In the genomic region with DNA sequence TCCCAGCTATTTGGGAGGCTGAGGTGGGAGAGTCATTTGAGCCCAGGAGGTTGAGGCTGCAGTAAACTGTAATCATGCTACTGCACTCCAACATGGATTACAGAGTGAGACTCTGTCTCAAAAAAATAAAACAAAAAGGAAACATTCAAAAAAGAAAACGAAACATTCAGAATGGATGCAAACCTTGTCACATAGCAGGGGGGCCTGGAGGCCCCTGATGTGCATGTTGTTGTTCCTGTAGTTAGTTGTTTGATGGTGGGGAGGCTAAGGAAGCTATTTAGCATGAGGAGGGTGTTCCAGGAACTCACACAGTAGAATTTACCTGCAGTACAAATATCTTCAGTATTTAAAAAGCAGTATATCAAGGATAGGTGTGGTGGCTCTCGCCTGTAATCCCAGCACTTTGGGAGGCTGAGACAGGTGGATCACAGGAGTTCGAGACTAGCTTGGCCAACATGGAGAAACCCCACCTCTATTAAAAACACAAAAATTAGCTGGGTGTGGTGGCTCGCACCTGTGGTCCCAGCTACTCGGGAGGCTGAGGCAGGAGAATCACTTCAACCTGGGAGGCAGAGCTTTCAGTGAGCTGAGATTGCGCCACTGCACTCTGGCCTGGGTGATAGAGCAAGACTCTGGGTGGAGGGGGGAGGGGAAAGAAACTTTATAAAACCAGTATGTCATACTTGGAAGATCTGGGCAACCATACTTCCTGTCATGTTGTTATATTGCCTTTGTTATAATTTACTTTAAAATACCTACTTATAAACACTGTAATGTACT, we compare ENCODE assay signal across 1 cellular context.
TF ChIP-seq lines count a peak whose summit lies in the region.

No MANE protein-coding gene starts in this region.

TF ChIP-seq in GM23338, 12 proteins besides CTCF, POLR2A, EP300 and RAD21:
- TF ChIP-seq STAT1 (IDR thresholded peaks at IDR 0.05; ENCODE audit: unreplicated experiment) (no peak), NANOG (IDR thresholded peaks at IDR 0.05; ENCODE audit: borderline replicate concordance) (no peak), POLR2AphosphoS5 (IDR thresholded peaks at IDR 0.05; ENCODE audit: low read depth) (no peak), CREB1 (CRISPR knock-in tag; IDR thresholded peaks at IDR 0.05; ENCODE audit: low read depth) (no peak), ZNF114 (CRISPR knock-in tag; IDR thresholded peaks at IDR 0.05) (no peak), ZNF331 (CRISPR knock-in tag; IDR thresholded peaks at IDR 0.05; ENCODE audit: low read depth) (no peak), EZH2 (IDR thresholded peaks at IDR 0.05; ENCODE audit: low read depth, unreplicated experiment) (no peak)
- TF ChIP-seq, protein P1, sequence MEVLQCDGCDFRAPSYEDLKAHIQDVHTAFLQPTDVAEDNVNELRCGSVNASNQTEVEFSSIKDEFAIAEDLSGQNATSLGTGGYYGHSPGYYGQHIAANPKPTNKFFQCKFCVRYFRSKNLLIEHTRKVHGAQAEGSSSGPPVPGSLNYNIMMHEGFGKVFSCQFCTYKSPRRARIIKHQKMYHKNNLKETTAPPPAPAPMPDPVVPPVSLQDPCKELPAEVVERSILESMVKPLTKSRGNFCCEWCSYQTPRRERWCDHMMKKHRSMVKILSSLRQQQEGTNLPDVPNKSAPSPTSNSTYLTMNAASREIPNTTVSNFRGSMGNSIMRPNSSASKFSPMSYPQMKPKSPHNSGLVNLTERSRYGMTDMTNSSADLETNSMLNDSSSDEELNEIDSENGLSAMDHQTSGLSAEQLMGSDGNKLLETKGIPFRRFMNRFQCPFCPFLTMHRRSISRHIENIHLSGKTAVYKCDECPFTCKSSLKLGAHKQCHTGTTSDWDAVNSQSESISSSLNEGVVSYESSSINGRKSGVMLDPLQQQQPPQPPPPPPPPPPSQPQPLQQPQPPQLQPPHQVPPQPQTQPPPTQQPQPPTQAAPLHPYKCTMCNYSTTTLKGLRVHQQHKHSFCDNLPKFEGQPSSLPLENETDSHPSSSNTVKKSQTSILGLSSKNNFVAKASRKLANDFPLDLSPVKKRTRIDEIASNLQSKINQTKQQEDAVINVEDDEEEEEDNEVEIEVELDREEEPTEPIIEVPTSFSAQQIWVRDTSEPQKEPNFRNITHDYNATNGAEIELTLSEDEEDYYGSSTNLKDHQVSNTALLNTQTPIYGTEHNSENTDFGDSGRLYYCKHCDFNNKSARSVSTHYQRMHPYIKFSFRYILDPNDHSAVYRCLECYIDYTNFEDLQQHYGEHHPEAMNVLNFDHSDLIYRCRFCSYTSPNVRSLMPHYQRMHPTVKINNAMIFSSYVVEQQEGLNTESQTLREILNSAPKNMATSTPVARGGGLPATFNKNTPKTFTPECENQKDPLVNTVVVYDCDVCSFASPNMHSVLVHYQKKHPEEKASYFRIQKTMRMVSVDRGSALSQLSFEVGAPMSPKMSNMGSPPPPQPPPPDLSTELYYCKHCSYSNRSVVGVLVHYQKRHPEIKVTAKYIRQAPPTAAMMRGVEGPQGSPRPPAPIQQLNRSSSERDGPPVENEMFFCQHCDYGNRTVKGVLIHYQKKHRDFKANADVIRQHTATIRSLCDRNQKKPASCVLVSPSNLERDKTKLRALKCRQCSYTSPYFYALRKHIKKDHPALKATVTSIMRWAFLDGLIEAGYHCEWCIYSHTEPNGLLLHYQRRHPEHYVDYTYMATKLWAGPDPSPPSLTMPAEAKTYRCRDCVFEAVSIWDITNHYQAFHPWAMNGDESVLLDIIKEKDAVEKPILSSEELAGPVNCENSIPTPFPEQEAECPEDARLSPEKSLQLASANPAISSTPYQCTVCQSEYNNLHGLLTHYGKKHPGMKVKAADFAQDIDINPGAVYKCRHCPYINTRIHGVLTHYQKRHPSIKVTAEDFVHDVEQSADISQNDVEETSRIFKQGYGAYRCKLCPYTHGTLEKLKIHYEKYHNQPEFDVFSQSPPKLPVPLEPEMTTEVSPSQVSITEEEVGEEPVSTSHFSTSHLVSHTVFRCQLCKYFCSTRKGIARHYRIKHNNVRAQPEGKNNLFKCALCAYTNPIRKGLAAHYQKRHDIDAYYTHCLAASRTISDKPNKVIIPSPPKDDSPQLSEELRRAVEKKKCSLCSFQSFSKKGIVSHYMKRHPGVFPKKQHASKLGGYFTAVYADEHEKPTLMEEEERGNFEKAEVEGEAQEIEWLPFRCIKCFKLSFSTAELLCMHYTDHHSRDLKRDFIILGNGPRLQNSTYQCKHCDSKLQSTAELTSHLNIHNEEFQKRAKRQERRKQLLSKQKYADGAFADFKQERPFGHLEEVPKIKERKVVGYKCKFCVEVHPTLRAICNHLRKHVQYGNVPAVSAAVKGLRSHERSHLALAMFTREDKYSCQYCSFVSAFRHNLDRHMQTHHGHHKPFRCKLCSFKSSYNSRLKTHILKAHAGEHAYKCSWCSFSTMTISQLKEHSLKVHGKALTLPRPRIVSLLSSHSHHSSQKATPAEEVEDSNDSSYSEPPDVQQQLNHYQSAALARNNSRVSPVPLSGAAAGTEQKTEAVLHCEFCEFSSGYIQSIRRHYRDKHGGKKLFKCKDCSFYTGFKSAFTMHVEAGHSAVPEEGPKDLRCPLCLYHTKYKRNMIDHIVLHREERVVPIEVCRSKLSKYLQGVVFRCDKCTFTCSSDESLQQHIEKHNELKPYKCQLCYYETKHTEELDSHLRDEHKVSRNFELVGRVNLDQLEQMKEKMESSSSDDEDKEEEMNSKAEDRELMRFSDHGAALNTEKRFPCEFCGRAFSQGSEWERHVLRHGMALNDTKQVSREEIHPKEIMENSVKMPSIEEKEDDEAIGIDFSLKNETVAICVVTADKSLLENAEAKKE (CRISPR knock-in tag; IDR thresholded peaks at IDR 0.05) = no peak
- TF ChIP-seq, protein P2, sequence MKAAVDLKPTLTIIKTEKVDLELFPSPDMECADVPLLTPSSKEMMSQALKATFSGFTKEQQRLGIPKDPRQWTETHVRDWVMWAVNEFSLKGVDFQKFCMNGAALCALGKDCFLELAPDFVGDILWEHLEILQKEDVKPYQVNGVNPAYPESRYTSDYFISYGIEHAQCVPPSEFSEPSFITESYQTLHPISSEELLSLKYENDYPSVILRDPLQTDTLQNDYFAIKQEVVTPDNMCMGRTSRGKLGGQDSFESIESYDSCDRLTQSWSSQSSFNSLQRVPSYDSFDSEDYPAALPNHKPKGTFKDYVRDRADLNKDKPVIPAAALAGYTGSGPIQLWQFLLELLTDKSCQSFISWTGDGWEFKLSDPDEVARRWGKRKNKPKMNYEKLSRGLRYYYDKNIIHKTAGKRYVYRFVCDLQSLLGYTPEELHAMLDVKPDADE (IDR thresholded peaks at IDR 0.05) = no peak
